Comparison of ENCODE assay signal across 8 cellular contexts in genomic region chr6:132816665-132817064, GRCh38. TPM values are rescaled to one million over a fixed set of nuclear protein-coding genes. Genes with fewer than 3 reads are reported as not detected.
DNase-seq lines count a peak whose midpoint lies in the region; ATAC-seq and TF ChIP-seq lines count a peak whose summit lies in the region.

No MANE protein-coding gene starts in this region.

- DNase-seq in MM.1S, result no peak
- no peak for DNase-seq in central memory CD8-positive, alpha-beta T cell (ENCODE audit: low spot score in 2 of 2)
- no peak for DNase-seq in neural crest cell (ENCODE audit: low read depth, low spot score)
- DNase-seq in NCI-H128 (lab: John Stamatoyannopoulos, UW; ENCODE audit: unreplicated experiment), result no peak
- no peak for DNase-seq in sciatic nerve (ENCODE audit: low spot score)

- H3K36me3 ChIP-seq in ES-I3 (ENCODE audit: insufficient read depth, low read length), result peaks cover 38% of the 10 kb centered on the region
- H3K36me3 ChIP-seq in MM.1S (replicated peaks; ENCODE audit: insufficient read depth, low read length), result peaks cover 21% of the 10 kb centered on the region

- peaks cover 78% of the 10 kb centered on the region for H3F3A ChIP-seq in MM.1S (ENCODE audit: insufficient read depth, low read length)

- H3K9ac ChIP-seq in ES-I3 (ENCODE audit: low read depth, low read length), result peak overlapping the region; percentile 90; the same call in 1 of the 2 replicates
- no peak overlapping the region for H3K9ac ChIP-seq in MM.1S (ENCODE audit: low read length)

- H3K27ac Mint-ChIP-seq in central memory CD8-positive, alpha-beta T cell (ENCODE audit: low read depth), result peak overlapping the region; percentile 87
- H3K27ac Mint-ChIP-seq in neural crest cell (ENCODE audit: unreplicated experiment), result no peak overlapping the region

- H3K4me1 ChIP-seq in ES-I3 (ENCODE audit: insufficient read depth, low read length), result peaks cover 8% of the 10 kb centered on the region
- peaks cover 9% of the 10 kb centered on the region for H3K4me1 ChIP-seq in MM.1S (ENCODE audit: low read length)

- peak overlapping the region; percentile 91 for H3K4me3 Mint-ChIP-seq in central memory CD8-positive, alpha-beta T cell
- peak overlapping the region; percentile 99 for H3K4me3 Mint-ChIP-seq in neural crest cell

- H3K36me3 Mint-ChIP-seq in central memory CD8-positive, alpha-beta T cell (ENCODE audit: insufficient read depth), result peaks cover 80% of the 10 kb centered on the region
- peaks cover 47% of the 10 kb centered on the region for H3K36me3 Mint-ChIP-seq in neural crest cell (ENCODE audit: low read depth)

- H3K27ac ChIP-seq in MM.1S (ENCODE audit: low read length), result no peak overlapping the region

- H3K27me3 Mint-ChIP-seq in central memory CD8-positive, alpha-beta T cell, result no peaks in the 10 kb centered on the region
- peaks cover 12% of the 10 kb centered on the region for H3K27me3 Mint-ChIP-seq in neural crest cell (ENCODE audit: low read depth)

- peaks cover 30% of the 10 kb centered on the region for H3K79me2 ChIP-seq in MM.1S (ENCODE audit: low read length)

- H3K4me2 ChIP-seq in MM.1S (ENCODE audit: low read depth, low read length), result peak overlapping the region; percentile 73; the same call in 1 of the 2 replicates

- 0 out of 2 replicates have a peak overlapping the region, but pooled peaks have one; percentile 94 for H3K4me3 ChIP-seq in MM.1S (ENCODE audit: low read length)

- intact Hi-C loops in sciatic nerve (cut with DNase I), result no loop called here

- H2AFZ ChIP-seq in MM.1S (ENCODE audit: low read length), result no peak overlapping the region

- H3K9me2 ChIP-seq in MM.1S (replicated peaks; ENCODE audit: insufficient read depth, low read length), result no peaks in the 10 kb centered on the region

- peaks cover 44% of the 10 kb centered on the region for H4K20me1 ChIP-seq in MM.1S (ENCODE audit: insufficient read depth, low read length)

- H3K9me3 ChIP-seq in ES-I3 (ENCODE audit: control insufficient read depth, insufficient read depth, low read length) (no peaks in the 10 kb centered on the region), MM.1S (replicated peaks; ENCODE audit: insufficient read depth, low read length) (no peaks in the 10 kb centered on the region)

- H3K27me3 ChIP-seq in MM.1S (replicated peaks; ENCODE audit: insufficient read depth, low read length), result no peaks in the 10 kb centered on the region

- H3K9me3 Mint-ChIP-seq in central memory CD8-positive, alpha-beta T cell, result no peaks in the 10 kb centered on the region
- H3K9me3 Mint-ChIP-seq in neural crest cell, result no peaks in the 10 kb centered on the region

- no peak for ATAC-seq in central memory CD8-positive, alpha-beta T cell (replicated peaks; ENCODE audit: extremely low read depth, poor library complexity, severe bottlenecking)
- no peak for ATAC-seq in sciatic nerve
- ATAC-seq in HG03025 (IDR thresholded peaks at IDR 0.05; ENCODE audit: low FRiP score, unreplicated experiment), result no peak
- no peak for ATAC-seq in GM21381 (IDR thresholded peaks at IDR 0.05; ENCODE audit: unreplicated experiment)

- H3K4me1 Mint-ChIP-seq in central memory CD8-positive, alpha-beta T cell, result peaks cover 82% of the 10 kb centered on the region
- H3K4me1 Mint-ChIP-seq in neural crest cell, result peaks cover 64% of the 10 kb centered on the region

- TF ChIP-seq CTCF in MM.1S (IDR thresholded peaks at IDR 0.05; ENCODE audit: low read length), result no peak
- TF ChIP-seq CTCF in neural crest cell (conservative IDR thresholded peaks at IDR 0.05), result no peak

RNA-seq across cellular contexts. Expression of gene RPS12, which starts 2.3 kb away (rescaled TPM):
- total RNA-seq in neural crest cell (1,164 and 1,167 TPM in 2 replicates), sciatic nerve (716 TPM)

RNA-seq across cellular contexts. Expression of gene SLC18B1, which starts 18.2 kb away (rescaled TPM):
- total RNA-seq in neural crest cell (18.4 and 18.8 TPM in 2 replicates), sciatic nerve (6.8 TPM)

RNA-seq across cellular contexts. Expression of gene VNN2, which starts 59.0 kb away (rescaled TPM):
- not detected in 2 replicates for total RNA-seq in neural crest cell
- 9.2 TPM for total RNA-seq in sciatic nerve

Comparison
In these comparisons a context has a peak if more than half of its experiments do, and no peak if none do; other contexts are left out.
1. RNA of gene VNN2, which starts 59.0 kb away (total RNA-seq): 9.2 TPM in sciatic nerve (single experiment); not detected in neural crest cell; every median in the first group is over 10 times any median in the second.